ENCODE assay signal across 32 cellular contexts in genomic region chr7:54245046-54245445, GRCh38.
"Had no signal": no experiment of that assay in that cellular context is flagged by ENCODE, and none has a peak within 500 bp of the region (broad histone marks: within the 10 kb centered on the region; RNA-seq: fewer than 3 reads in every experiment).

No MANE protein-coding gene starts in this region.

- DNase-seq: activated B cell treated with CpG ODN at 0.5 μM for 24 hours; activated CD4-positive, alpha-beta memory T cell treated with anti-CD3 and anti-CD28 coated beads for 36 hours; activated CD4-positive, alpha-beta T cell treated with anti-CD3 and anti-CD28 coated beads for 4 hours; activated CD4-positive, alpha-beta T cell treated with anti-CD3 and anti-CD28 coated beads, Interleukin-2, amount 10 ng/mL, durations not matched to agents 24 days and 14 days; activated CD4-positive, alpha-beta T cell treated with anti-CD3 and anti-CD28 coated beads, Interleukin-2, amount 50 U/mL, for 1 hour; activated CD4-positive, alpha-beta T cell treated with anti-CD3 and anti-CD28 coated beads, Interleukin-2, amount 50 U/mL, for 4 hours; activated CD4-positive, CD25-positive, alpha-beta regulatory T cell treated with anti-CD3 and anti-CD28 coated beads, Interleukin-2, amount 50 U/mL, for 72 hours; activated CD8-positive, alpha-beta memory T cell treated with anti-CD3 and anti-CD28 coated beads, Interleukin-2, amount 50 U/mL, for 4 hours; activated CD8-positive, alpha-beta T cell treated with anti-CD3 and anti-CD28 coated beads for 36 hours; activated effector memory CD4-positive, alpha-beta T cell treated with Interleukin-2 at 50 U/mL for 16 hours; activated gamma-delta T cell; activated naive CD4-positive, alpha-beta T cell treated with anti-CD3 and anti-CD28 coated beads, Interleukin-2, amount 10 ng/mL, durations not matched to agents 7 days and 5 days; activated naive CD4-positive, alpha-beta T cell treated with Interleukin-2 at 50 U/mL for 16 hours; activated naive CD8-positive, alpha-beta T cell treated with anti-CD3 and anti-CD28 coated beads, Interleukin-2, amount 10 ng/mL, durations not matched to agents 7 days and 5 days; activated naive CD8-positive, alpha-beta T cell treated with anti-CD3 and anti-CD28 coated beads, Interleukin-2, amount 50 U/mL, for 24 hours; activated T-cell treated with anti-CD3 and anti-CD28 coated beads for 4 hours; activated T-cell treated with anti-CD3 and anti-CD28 coated beads, Interleukin-2, amount 50 U/mL, for 24 hours; activated T-cell treated with anti-CD3 and anti-CD28 coated beads, Interleukin-2, amount 50 U/mL, for 48 hours; amygdala; anterior cingulate cortex; caudate nucleus; SW 1271; T-helper 1 cell; T-helper 2 cell; T-helper 9 cell had no signal

- H3K27me3 Mint-ChIP-seq: activated B cell treated with CpG ODN at 0.5 μM for 24 hours; activated CD4-positive, alpha-beta memory T cell treated with anti-CD3 and anti-CD28 coated beads for 36 hours; activated CD4-positive, alpha-beta T cell treated with anti-CD3 and anti-CD28 coated beads, Interleukin-2, amount 10 ng/mL, durations not matched to agents 24 days and 14 days; activated CD8-positive, alpha-beta T cell treated with anti-CD3 and anti-CD28 coated beads for 36 hours; activated naive CD4-positive, alpha-beta T cell treated with anti-CD3 and anti-CD28 coated beads, Interleukin-2, amount 10 ng/mL, durations not matched to agents 7 days and 5 days; activated naive CD4-positive, alpha-beta T cell treated with anti-CD3 and anti-CD28 coated beads, Interleukin-2, amount 50 U/mL, for 24 hours; activated naive CD8-positive, alpha-beta T cell; activated naive CD8-positive, alpha-beta T cell treated with anti-CD3 and anti-CD28 coated beads, Interleukin-2, amount 10 ng/mL, durations not matched to agents 7 days and 5 days; activated naive CD8-positive, alpha-beta T cell treated with anti-CD3 and anti-CD28 coated beads, Interleukin-2, amount 50 U/mL, for 24 hours; activated T-cell treated with anti-CD3 and anti-CD28 coated beads, Interleukin-2, amount 50 U/mL, for 24 hours; brain; central memory CD8-positive, alpha-beta T cell had no signal

- H3K36me3 Mint-ChIP-seq: activated CD4-positive, alpha-beta memory T cell treated with anti-CD3 and anti-CD28 coated beads for 36 hours; activated naive CD4-positive, alpha-beta T cell treated with anti-CD3 and anti-CD28 coated beads, Interleukin-2, amount 10 ng/mL, durations not matched to agents 7 days and 5 days; activated naive CD4-positive, alpha-beta T cell treated with anti-CD3 and anti-CD28 coated beads, Interleukin-2, amount 50 U/mL, for 24 hours; activated naive CD8-positive, alpha-beta T cell; activated naive CD8-positive, alpha-beta T cell treated with anti-CD3 and anti-CD28 coated beads, Interleukin-2, amount 10 ng/mL, durations not matched to agents 7 days and 5 days; brain had no signal

- H3K4me3 Mint-ChIP-seq: activated B cell treated with CpG ODN at 0.5 μM for 24 hours; activated CD4-positive, alpha-beta memory T cell treated with anti-CD3 and anti-CD28 coated beads for 36 hours; activated CD4-positive, alpha-beta T cell treated with anti-CD3 and anti-CD28 coated beads, Interleukin-2, amount 10 ng/mL, durations not matched to agents 24 days and 14 days; activated CD8-positive, alpha-beta T cell treated with anti-CD3 and anti-CD28 coated beads for 36 hours; activated naive CD4-positive, alpha-beta T cell treated with anti-CD3 and anti-CD28 coated beads, Interleukin-2, amount 10 ng/mL, durations not matched to agents 7 days and 5 days; activated naive CD4-positive, alpha-beta T cell treated with anti-CD3 and anti-CD28 coated beads, Interleukin-2, amount 50 U/mL, for 24 hours; activated naive CD8-positive, alpha-beta T cell; activated naive CD8-positive, alpha-beta T cell treated with anti-CD3 and anti-CD28 coated beads, Interleukin-2, amount 10 ng/mL, durations not matched to agents 7 days and 5 days; activated naive CD8-positive, alpha-beta T cell treated with anti-CD3 and anti-CD28 coated beads, Interleukin-2, amount 50 U/mL, for 24 hours; activated T-cell treated with anti-CD3 and anti-CD28 coated beads, Interleukin-2, amount 50 U/mL, for 24 hours; brain; central memory CD8-positive, alpha-beta T cell; T-helper 1 cell treated with Interleukin-12 subunit alpha and Interleukin-12 subunit beta and Interleukin-4 antibody, amounts not matched to agents 30 μg/mL and 1 μg/mL, for 36 hours; T-helper 2 cell treated with Interferon-gamma antibody and Interleukin-4, amounts not matched to agents 5 μg/mL and 100 μg/mL, for 36 hours had no signal

- H3K4me1 Mint-ChIP-seq: activated B cell treated with CpG ODN at 0.5 μM for 24 hours; activated CD4-positive, alpha-beta T cell treated with anti-CD3 and anti-CD28 coated beads, Interleukin-2, amount 10 ng/mL, durations not matched to agents 24 days and 14 days; activated naive CD4-positive, alpha-beta T cell treated with anti-CD3 and anti-CD28 coated beads, Interleukin-2, amount 10 ng/mL, durations not matched to agents 7 days and 5 days; activated naive CD4-positive, alpha-beta T cell treated with anti-CD3 and anti-CD28 coated beads, Interleukin-2, amount 50 U/mL, for 24 hours; activated naive CD8-positive, alpha-beta T cell treated with anti-CD3 and anti-CD28 coated beads, Interleukin-2, amount 10 ng/mL, durations not matched to agents 7 days and 5 days; activated naive CD8-positive, alpha-beta T cell treated with anti-CD3 and anti-CD28 coated beads, Interleukin-2, amount 50 U/mL, for 24 hours; brain; central memory CD8-positive, alpha-beta T cell had no signal

- H3K27ac Mint-ChIP-seq: activated B cell treated with CpG ODN at 0.5 μM for 24 hours; activated CD4-positive, alpha-beta memory T cell treated with anti-CD3 and anti-CD28 coated beads for 36 hours; activated CD4-positive, alpha-beta T cell treated with anti-CD3 and anti-CD28 coated beads, Interleukin-2, amount 10 ng/mL, durations not matched to agents 24 days and 14 days; activated CD8-positive, alpha-beta T cell treated with anti-CD3 and anti-CD28 coated beads for 36 hours; activated naive CD4-positive, alpha-beta T cell treated with anti-CD3 and anti-CD28 coated beads, Interleukin-2, amount 10 ng/mL, durations not matched to agents 7 days and 5 days; activated naive CD4-positive, alpha-beta T cell treated with anti-CD3 and anti-CD28 coated beads, Interleukin-2, amount 50 U/mL, for 24 hours; activated naive CD8-positive, alpha-beta T cell; activated naive CD8-positive, alpha-beta T cell treated with anti-CD3 and anti-CD28 coated beads, Interleukin-2, amount 10 ng/mL, durations not matched to agents 7 days and 5 days; activated naive CD8-positive, alpha-beta T cell treated with anti-CD3 and anti-CD28 coated beads, Interleukin-2, amount 50 U/mL, for 24 hours; activated T-cell treated with anti-CD3 and anti-CD28 coated beads, Interleukin-2, amount 50 U/mL, for 24 hours; activated T-helper 2 cell treated with anti-CD3 and anti-CD28 coated beads, Interferon-gamma antibody, Interleukin-2, Interleukin-4, amounts not matched to agents 10 μg/mL and 5 μg/mL and 100 μg/mL, durations not matched to agents 14 hours and 24 hours and 36 hours; brain; T-helper 1 cell treated with Interleukin-12 subunit alpha and Interleukin-12 subunit beta and Interleukin-4 antibody, amounts not matched to agents 30 μg/mL and 1 μg/mL, for 36 hours; T-helper 2 cell treated with Interferon-gamma antibody and Interleukin-4, amounts not matched to agents 5 μg/mL and 100 μg/mL, for 36 hours had no signal

- H3K9me3 Mint-ChIP-seq: brain had no signal
